10 cellular contexts compared by ENCODE assay signal in genomic region chr22:24207264-24208011, GRCh38. TPM values are rescaled to one million over a fixed set of nuclear protein-coding genes. Genes with fewer than 3 reads are reported as not detected.
A peak's percentile ranks its signal among the peaks of the same experiment; 100 is the strongest.
DNase-seq lines count a peak whose midpoint lies in the region; ATAC-seq and TF ChIP-seq lines count a peak whose summit lies in the region.
"Had no signal": no experiment of that assay in that cellular context is flagged by ENCODE, and none has a peak within 500 bp of the region (broad histone marks: within the 10 kb centered on the region; RNA-seq: fewer than 3 reads in every experiment).

No MANE protein-coding gene starts in this region.

- peaks cover 3% of the 10 kb centered on the region for H3K27me3 Mint-ChIP-seq in activated CD4-positive, alpha-beta T cell treated with anti-CD3 and anti-CD28 coated beads, Interleukin-2, amount 10 ng/mL, durations not matched to agents 7 days and 5 days
- no peaks in the 10 kb centered on the region for H3K27me3 Mint-ChIP-seq in type B pancreatic cell

- peak overlapping the region; percentile 28 for H3K4me3 Mint-ChIP-seq in activated CD4-positive, alpha-beta T cell treated with anti-CD3 and anti-CD28 coated beads, Interleukin-2, amount 10 ng/mL, durations not matched to agents 7 days and 5 days
- peak overlapping the region; percentile 23 for H3K4me3 Mint-ChIP-seq in type B pancreatic cell

- H3K9me3 Mint-ChIP-seq in activated CD4-positive, alpha-beta T cell treated with anti-CD3 and anti-CD28 coated beads, Interleukin-2, amount 10 ng/mL, durations not matched to agents 7 days and 5 days: peaks cover 2% of the 10 kb centered on the region
- no peaks in the 10 kb centered on the region for H3K9me3 Mint-ChIP-seq in type B pancreatic cell

- no peaks in the 10 kb centered on the region for H3K36me3 Mint-ChIP-seq in activated CD4-positive, alpha-beta T cell treated with anti-CD3 and anti-CD28 coated beads, Interleukin-2, amount 10 ng/mL, durations not matched to agents 7 days and 5 days (ENCODE audit: low read depth)
- H3K36me3 Mint-ChIP-seq in type B pancreatic cell: no peaks in the 10 kb centered on the region

- peaks cover 37% of the 10 kb centered on the region for H3K4me1 Mint-ChIP-seq in activated CD4-positive, alpha-beta T cell treated with anti-CD3 and anti-CD28 coated beads, Interleukin-2, amount 10 ng/mL, durations not matched to agents 7 days and 5 days
- peaks cover 11% of the 10 kb centered on the region for H3K4me1 Mint-ChIP-seq in type B pancreatic cell (ENCODE audit: unreplicated experiment)

- H3K36me3 ChIP-seq in body of pancreas (replicated peaks in 1 of 2; ENCODE audit: insufficient read depth in 1 of 2, low read depth in 2 of 2) (no peaks in the 10 kb centered on the region), mesodermal cell (ENCODE audit: control insufficient read depth, insufficient read depth, low read length) (no peaks in the 10 kb centered on the region)
- H3K36me3 ChIP-seq: SJCRH30 had no signal

- no peaks in the 10 kb centered on the region for H3K27me3 ChIP-seq in body of pancreas
- H3K27me3 ChIP-seq: SJCRH30 had no signal

- POLR2A ChIA-PET in activated CD4-positive, alpha-beta T cell treated with anti-CD3 and anti-CD28 coated beads, Interleukin-2, amount 10 ng/mL, durations not matched to agents 7 days and 5 days (lab: Charles Lee): no interaction called here

- 67 to 69% methylated on average over 8 of the region's 8 CpGs for WGBS in body of pancreas, 2 donors
- 86 to 88% methylated on average over 7 to 8 of the region's 8 CpGs for WGBS in mesodermal cell (ENCODE audit: insufficient coverage in 2 of 2), 2 experiments

- ATAC-seq in body of pancreas: peak; percentile 40
- no peak for ATAC-seq in HG03159 (IDR thresholded peaks at IDR 0.05; ENCODE audit: unreplicated experiment)
- ATAC-seq in HG03280 (IDR thresholded peaks at IDR 0.05; ENCODE audit: unreplicated experiment): no peak

- H3K27ac ChIP-seq in body of pancreas: peak overlapping the region; percentile 62 to 93 (median 74)
- H3K27ac ChIP-seq in mesodermal cell (ENCODE audit: low read depth, low read length, severe bottlenecking): peak overlapping the region; percentile 93
- H3K27ac ChIP-seq: SJCRH30 had no signal

- TF ChIP-seq CTCF in body of pancreas (IDR thresholded peaks at IDR 0.05) (no peak), type B pancreatic cell (conservative IDR thresholded peaks at IDR 0.05) (no peak)

- H3K4me1 ChIP-seq in body of pancreas: peaks cover 32% of the 10 kb centered on the region
- peaks cover 41% of the 10 kb centered on the region for H3K4me1 ChIP-seq in mesodermal cell (ENCODE audit: control insufficient read depth, insufficient read depth, low read length, poor library complexity, severe bottlenecking)
- H3K4me1 ChIP-seq: SJCRH30 had no signal

- H3K27ac Mint-ChIP-seq in activated CD4-positive, alpha-beta T cell treated with anti-CD3 and anti-CD28 coated beads, Interleukin-2, amount 10 ng/mL, durations not matched to agents 7 days and 5 days: peak overlapping the region; percentile 80
- H3K27ac Mint-ChIP-seq in type B pancreatic cell: peak overlapping the region; percentile 75

- no peak overlapping the region for H3K4me3 ChIP-seq in body of pancreas
- no peak overlapping the region for H3K4me3 ChIP-seq in mesodermal cell (ENCODE audit: extremely low read depth, insufficient read depth, low read length, poor library complexity, severe bottlenecking)
- H3K4me3 ChIP-seq: SJCRH30 had no signal

- TF ChIP-seq POLR2A in body of pancreas (IDR thresholded peaks at IDR 0.05): no peak

- DNase-seq in activated CD4-positive, alpha-beta T cell treated with anti-CD3 and anti-CD28 coated beads, Interleukin-2, amount 10 ng/mL, durations not matched to agents 7 days and 5 days: no peak
- no peak for DNase-seq in activated CD4-positive, alpha-beta T cell treated with anti-CD3 and anti-CD28 coated beads, Interleukin-2, amount 50 U/mL, for 1 hour
- DNase-seq in body of pancreas (no peak), type B pancreatic cell (ENCODE audit: extremely low spot score, unreplicated experiment) (no peak), activated gamma-delta T cell treated with Interleukin-2 at 50 U/mL for 16 hours (no peak)
- DNase-seq: cortex of kidney, SJCRH30 had no signal

- H3K9me3 ChIP-seq in body of pancreas (no peaks in the 10 kb centered on the region), mesodermal cell (ENCODE audit: control insufficient read depth, low read length) (peaks cover 26% of the 10 kb centered on the region)

- CTCF ChIA-PET in activated CD4-positive, alpha-beta T cell treated with anti-CD3 and anti-CD28 coated beads, Interleukin-2, amount 10 ng/mL, durations not matched to agents 7 days and 5 days (lab: Charles Lee): no interaction called here

- intact Hi-C loops in body of pancreas (cut with DNase I): no loop called here

RNA-seq across cellular contexts. Expression of gene SUSD2, which starts 26.2 kb away (rescaled TPM):
- 1 to 10 TPM; 1.0 to 1.1 TPM for total RNA-seq in activated CD4-positive, alpha-beta T cell treated with anti-CD3 and anti-CD28 coated beads, Interleukin-2, amount 10 ng/mL, durations not matched to agents 7 days and 5 days
- total RNA-seq in body of pancreas (1 to 10 TPM; 4.2 to 7.6 TPM), type B pancreatic cell (ENCODE audit: low replicate concordance) (3.7 and 5.6 TPM in 2 replicates)
- 2.1 TPM for polyA plus RNA-seq in mesodermal cell (2013, experiment 1 of 2)
- 1.9 TPM for polyA plus RNA-seq in mesodermal cell (2013, experiment 2 of 2)
- total RNA-seq: SJCRH30 had no signal

RNA-seq across cellular contexts. Expression of gene GGT5, which starts 37.4 kb away (rescaled TPM):
- under 1 TPM; 0.10 to 0.35 TPM for total RNA-seq in activated CD4-positive, alpha-beta T cell treated with anti-CD3 and anti-CD28 coated beads, Interleukin-2, amount 10 ng/mL, durations not matched to agents 7 days and 5 days
- 10 to 100 TPM; 24.9 to 41.2 TPM for total RNA-seq in body of pancreas
- 8.8 TPM for polyA plus RNA-seq in mesodermal cell (2013, experiment 1 of 2)
- 7.4 TPM for polyA plus RNA-seq in mesodermal cell (2013, experiment 2 of 2)
- total RNA-seq in type B pancreatic cell (ENCODE audit: low replicate concordance): 0.14 and 0.80 TPM in 2 replicates

Comparison
In these comparisons a context has a peak if more than half of its experiments do, and no peak if none do; other contexts are left out.
1. RNA of gene GGT5, which starts 37.4 kb away (total RNA-seq): 24.9 to 41.2 TPM in body of pancreas; 0.14 to 0.80 TPM in type B pancreatic cell and 0.10 to 0.35 TPM in activated CD4-positive, alpha-beta T cell treated with anti-CD3 and anti-CD28 coated beads, Interleukin-2, amount 10 ng/mL, durations not matched to agents 7 days and 5 days; every median in the first group is over 10 times any median in the second.